ENCODE assay signal across 8 cellular contexts in genomic region chr6:156564128-156564806, GRCh38.
A peak's percentile ranks its signal among the peaks of the same experiment; 100 is the strongest.
DNase-seq lines count a peak whose midpoint lies in the region; ATAC-seq and TF ChIP-seq lines count a peak whose summit lies in the region.

No MANE protein-coding gene starts in this region.

- peaks cover 19% of the 10 kb centered on the region for H3K27me3 Mint-ChIP-seq in activated T-cell treated with anti-CD3 and anti-CD28 coated beads, Interleukin-2, amount 50 U/mL, for 72 hours (ENCODE audit: low read depth)

- H3K4me3 Mint-ChIP-seq in activated T-cell treated with anti-CD3 and anti-CD28 coated beads, Interleukin-2, amount 50 U/mL, for 72 hours, result peak overlapping the region in 1 of 2 donors; percentile 7

- H3K23ac ChIP-seq in neuronal stem cell (ENCODE audit: low read depth, low read length, poor library complexity), result no peak overlapping the region

- no peak overlapping the region for H2BK5ac ChIP-seq in neuronal stem cell (ENCODE audit: low read length)

- TF ChIP-seq POLR2A in stomach (IDR thresholded peaks at IDR 0.05), result no peak

- H3K9ac ChIP-seq in neuronal stem cell (ENCODE audit: low read depth, low read length, poor library complexity), result no peak overlapping the region

- H3K14ac ChIP-seq in neuronal stem cell (ENCODE audit: low read length), result no peak overlapping the region

- TF ChIP-seq CTCF in fibroblast of mammary gland (conservative IDR thresholded peaks at IDR 0.05; ENCODE audit: control insufficient read depth, insufficient read depth, low read depth, low read length), result peak; percentile 93
- peak in 5 of 7 experiments; percentile 86 to 93 (median 91) for TF ChIP-seq CTCF in stomach (IDR thresholded peaks at IDR 0.05)

- no peak overlapping the region for H3K4ac ChIP-seq in neuronal stem cell (ENCODE audit: low read length)

- no peak overlapping the region for H3K27ac ChIP-seq in neuronal stem cell (replicated peaks; ENCODE audit: low read length)
- peak overlapping the region in 1 of 5 donors; percentile 16 for H3K27ac ChIP-seq in stomach

- DNase-seq in DMS114 treated with DMSO at 0.1 percent for 48 hours (lab: John Stamatoyannopoulos, UW; ENCODE audit: unreplicated experiment), result peak; percentile 22
- DNase-seq in HuH-7.5 (ENCODE audit: low spot score), result peak; percentile 53
- peak; percentile 78 to 85 for DNase-seq in activated T-cell treated with anti-CD3 and anti-CD28 coated beads, Interleukin-2, amount 50 U/mL, for 72 hours
- DNase-seq in fibroblast of mammary gland (ENCODE audit: low read depth), result peak; percentile 56
- DNase-seq in neuronal stem cell (ENCODE audit: low spot score), result peak; percentile 61
- DNase-seq in stomach, result peak; percentile 87

- H3K36me3 Mint-ChIP-seq in activated T-cell treated with anti-CD3 and anti-CD28 coated beads, Interleukin-2, amount 50 U/mL, for 72 hours (ENCODE audit: insufficient read depth in 2 of 2), result peaks cover 3 to 7% of the 10 kb centered on the region in 2 donors

- no peak overlapping the region for H4K8ac ChIP-seq in neuronal stem cell (ENCODE audit: low read depth, low read length)

- H3K36me3 ChIP-seq in neuronal stem cell (replicated peaks in 1 of 2; ENCODE audit: control insufficient read depth in 2 of 2, insufficient read depth in 2 of 2, low read length in 2 of 2) (no peaks in the 10 kb centered on the region), stomach (no peaks in the 10 kb centered on the region)

- no peak overlapping the region for H2BK15ac ChIP-seq in neuronal stem cell (ENCODE audit: low read length)

- no peak for TF ChIP-seq EP300 in stomach (IDR thresholded peaks at IDR 0.05)

- no peaks in the 10 kb centered on the region for H3K4me1 ChIP-seq in neuronal stem cell (ENCODE audit: control insufficient read depth in 2 of 2, insufficient read depth in 1 of 2, low read depth in 1 of 2, low read length in 2 of 2)
- peaks cover 0 to 13% (median 6%) of the 10 kb centered on the region in 4 donors for H3K4me1 ChIP-seq in stomach

- H3K9me3 Mint-ChIP-seq in activated T-cell treated with anti-CD3 and anti-CD28 coated beads, Interleukin-2, amount 50 U/mL, for 72 hours, result peaks cover 5 to 7% of the 10 kb centered on the region in 2 donors

- H2BK120ac ChIP-seq in neuronal stem cell (ENCODE audit: low read depth, low read length), result no peak overlapping the region

- no peak overlapping the region for H2AFZ ChIP-seq in neuronal stem cell (ENCODE audit: low read length)

- no peak overlapping the region for H4K91ac ChIP-seq in neuronal stem cell (ENCODE audit: low read depth, low read length, poor library complexity)

- no CpG with 5 or more reads among the region's 14 CpGs for WGBS in neuronal stem cell (ENCODE audit: extremely low coverage in 2 of 2, insufficient read length in 2 of 2, insufficient replicate concordance in 1 of 2), 2 donors
- WGBS in stomach, 5 donors, result 2 to 8% (median 4%) methylated on average over 10 to 14 of the region's 14 CpGs

- H3K4me1 Mint-ChIP-seq in activated T-cell treated with anti-CD3 and anti-CD28 coated beads, Interleukin-2, amount 50 U/mL, for 72 hours (ENCODE audit: low read depth), result peaks cover 5% of the 10 kb centered on the region

- no peaks in the 10 kb centered on the region for H3K79me1 ChIP-seq in neuronal stem cell (ENCODE audit: low read depth, low read length)

- no peak overlapping the region for H2AK5ac ChIP-seq in neuronal stem cell (ENCODE audit: low read depth, low read length)

- no peaks in the 10 kb centered on the region for H3K27me3 ChIP-seq in neuronal stem cell (ENCODE audit: control insufficient read depth in 3 of 3, insufficient read depth in 3 of 3, low read depth in 1 of 3, low read length in 3 of 3)
- H3K27me3 ChIP-seq in stomach, result no peaks in the 10 kb centered on the region

- intact Hi-C loops in stomach (cut with DNase I; ENCODE audit: low total_unique reads), result loop anchor here (10.0 kb wide), 2 partner anchors 131 to 201 kb away; no protein-coding TSS in a partner anchor

- peak; percentile 89 for ATAC-seq in GM21529 (IDR thresholded peaks at IDR 0.05; ENCODE audit: unreplicated experiment)
- ATAC-seq in activated T-cell treated with anti-CD3 and anti-CD28 coated beads, Interleukin-2, amount 50 U/mL, for 72 hours (replicated peaks in 1 of 2), result peak; percentile 91 to 98

- no peak overlapping the region for H3K27ac Mint-ChIP-seq in activated T-cell treated with anti-CD3 and anti-CD28 coated beads, Interleukin-2, amount 50 U/mL, for 72 hours

- no peak overlapping the region for H2BK12ac ChIP-seq in neuronal stem cell (ENCODE audit: low read length)

- H3K4me2 ChIP-seq in neuronal stem cell (ENCODE audit: insufficient read depth, low read length, poor library complexity, severe bottlenecking), result no peak overlapping the region

- H3K9me3 ChIP-seq in neuronal stem cell (replicated peaks in 1 of 2; ENCODE audit: control insufficient read depth in 2 of 2, insufficient read depth in 1 of 2, low read depth in 1 of 2, low read length in 2 of 2) (peaks cover 0 to 2% of the 10 kb centered on the region in 2 donors), stomach (peaks cover 0 to 9% (median 2%) of the 10 kb centered on the region in 4 donors)

- H3K4me3 ChIP-seq in fibroblast of mammary gland (ENCODE audit: control insufficient read depth, low read depth, low read length), result no peak overlapping the region
- H3K4me3 ChIP-seq in neuronal stem cell (ENCODE audit: low read length in 2 of 2), result no peak overlapping the region
- H3K4me3 ChIP-seq in stomach, result no peak overlapping the region

- H3K18ac ChIP-seq in neuronal stem cell (ENCODE audit: low read length), result no peak overlapping the region

TF ChIP-seq in PFSK-1, 5 proteins besides CTCF, POLR2A, EP300 and RAD21:
- TF ChIP-seq POLR2AphosphoS5 (IDR thresholded peaks at IDR 0.05; ENCODE audit: low read depth, low read length) (no peak), SIN3A (IDR thresholded peaks at IDR 0.05; ENCODE audit: borderline replicate concordance, insufficient read depth, low read length) (no peak), REST (IDR thresholded peaks at IDR 0.05; ENCODE audit: insufficient read depth in 1 of 2, low read depth in 2 of 2, low read length in 2 of 2) (no peak), TAF1 (IDR thresholded peaks at IDR 0.05; ENCODE audit: borderline replicate concordance, insufficient read depth, low read length) (no peak), FOXP2 (optimal IDR thresholded peaks at IDR 0.05; ENCODE audit: borderline replicate concordance, extremely low read depth, extremely low read length, insufficient read depth) (peak; percentile 72)

Comparison
In these comparisons a context has a peak if more than half of its experiments do, and no peak if none do; other contexts are left out.
1. DNase-seq: peak in every context shown above with its lines; median percentile 87 in stomach; 82 in activated T-cell treated with anti-CD3 and anti-CD28 coated beads, Interleukin-2, amount 50 U/mL, for 72 hours; 61 in neuronal stem cell; 56 in fibroblast of mammary gland; 53 in HuH-7.5; 22 in DMS114 treated with DMSO at 0.1 percent for 48 hours.